ENCODE assay signal across 15 cellular contexts in the genomic region with DNA sequence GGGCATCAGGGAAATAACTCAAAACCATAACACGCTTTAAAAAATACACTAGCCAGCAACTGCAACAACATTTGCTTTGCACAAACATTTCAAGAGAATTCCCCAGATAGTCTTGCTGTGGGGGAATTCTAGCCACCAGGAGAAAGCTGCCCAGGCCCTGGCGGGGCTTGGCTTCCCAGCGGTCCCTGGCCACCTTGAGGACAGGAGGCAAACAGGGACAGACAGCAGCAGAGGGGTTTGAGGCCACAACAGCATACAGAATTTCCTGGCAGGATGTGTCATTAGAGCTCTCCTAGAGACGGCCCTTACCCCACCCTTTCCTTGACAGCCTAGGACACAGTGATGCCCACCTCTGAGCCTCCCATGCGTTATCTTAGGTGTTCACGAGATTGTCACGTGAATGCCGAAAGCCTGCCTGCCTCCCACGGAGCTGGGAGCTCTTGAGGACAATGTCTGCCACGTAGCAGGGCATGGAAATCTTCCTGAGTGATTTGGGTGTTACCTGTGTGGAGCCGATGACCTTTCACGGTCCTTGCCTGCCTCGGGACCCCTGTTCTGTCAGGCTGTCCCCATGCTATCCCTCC.
DNase-seq lines count a peak whose midpoint lies in the region; ATAC-seq and TF ChIP-seq lines count a peak whose summit lies in the region.
"Had no signal": no experiment of that assay in that cellular context is flagged by ENCODE, and none has a peak within 500 bp of the region (broad histone marks: within the 10 kb centered on the region; RNA-seq: fewer than 3 reads in every experiment).

No MANE protein-coding gene starts in this region.

- no CpG with 5 or more reads among the region's 13 CpGs for WGBS in neuronal stem cell (ENCODE audit: extremely low coverage in 2 of 2, insufficient read length in 2 of 2, insufficient replicate concordance in 1 of 2), 2 donors

- peaks cover 16% of the 10 kb centered on the region for H3K27me3 Mint-ChIP-seq in glutamatergic neuron (ENCODE audit: unreplicated experiment)
- H3K27me3 Mint-ChIP-seq in activated CD4-positive, alpha-beta T cell treated with anti-CD3 and anti-CD28 coated beads, Interleukin-2, amount 10 ng/mL, durations not matched to agents 7 days and 5 days = no peaks in the 10 kb centered on the region

- DNase-seq in RWPE2 (ENCODE audit: low spot score) = no peak
- DNase-seq in glutamatergic neuron = no peak
- no peak for DNase-seq in neuronal stem cell (ENCODE audit: low spot score)
- no peak for DNase-seq in activated CD4-positive, alpha-beta T cell treated with anti-CD3 and anti-CD28 coated beads, Interleukin-2, amount 10 ng/mL, durations not matched to agents 7 days and 5 days
- DNase-seq in NCI-H146 treated with DMSO at 0.1 percent for 48 hours (lab: John Stamatoyannopoulos, UW; ENCODE audit: unreplicated experiment) = no peak
- no peak for DNase-seq in AG08395 (ENCODE audit: low spot score)
- DNase-seq: CD4-positive, alpha-beta memory T cell; DMS53; DND-41; EL; H9 had no signal

- H3K14ac ChIP-seq in neuronal stem cell (ENCODE audit: low read length) = no peak overlapping the region

- no peak overlapping the region for H4K8ac ChIP-seq in neuronal stem cell (ENCODE audit: low read depth, low read length)

- no peak overlapping the region for H3K4ac ChIP-seq in neuronal stem cell (ENCODE audit: low read length)

- no peak overlapping the region for H3K9ac ChIP-seq in neuronal stem cell (ENCODE audit: low read depth, low read length, poor library complexity)
- H3K9ac ChIP-seq: BLaER1 had no signal

- H3K4me1 ChIP-seq in HEK293 (ENCODE audit: control insufficient read depth, insufficient read depth, low read length) (no peaks in the 10 kb centered on the region), RWPE2 (ENCODE audit: insufficient read depth, poor library complexity, severe bottlenecking) (no peaks in the 10 kb centered on the region), neuronal stem cell (ENCODE audit: control insufficient read depth in 2 of 2, insufficient read depth in 1 of 2, low read depth in 1 of 2, low read length in 2 of 2) (peaks cover 0 to 9% of the 10 kb centered on the region in 2 donors)

- H3K36me3 ChIP-seq in HEK293 (ENCODE audit: control insufficient read depth in 2 of 2, insufficient read depth in 1 of 2, low read length in 2 of 2) = no peaks in the 10 kb centered on the region
- no peaks in the 10 kb centered on the region for H3K36me3 ChIP-seq in RWPE2 (ENCODE audit: low read depth)
- H3K36me3 ChIP-seq in neuronal stem cell (replicated peaks in 1 of 2; ENCODE audit: control insufficient read depth in 2 of 2, insufficient read depth in 2 of 2, low read length in 2 of 2) = no peaks in the 10 kb centered on the region
- H3K36me3 ChIP-seq: BLaER1 had no signal

- 0 out of 3 replicates have a peak, but pooled peaks have one; percentile 27 for ATAC-seq in RWPE2 (ENCODE audit: low read depth)
- ATAC-seq: GM12878 had no signal

- H3K4me3 ChIP-seq in HEK293 (ENCODE audit: low read depth, low read length) (no peak overlapping the region), RWPE2 (ENCODE audit: severe bottlenecking) (no peak overlapping the region), neuronal stem cell (ENCODE audit: low read length in 2 of 2) (no peak overlapping the region)
- H3K4me3 ChIP-seq: BLaER1, GM12878 had no signal

- CTCF ChIA-PET in HEK293 (lab: Yijun Ruan, JAX) = interaction anchor here (1.3 kb wide), 1 partner anchor 46 kb away, joined by 4 read pairs; no protein-coding TSS in a partner anchor
- CTCF ChIA-PET in activated CD4-positive, alpha-beta T cell treated with anti-CD3 and anti-CD28 coated beads, Interleukin-2, amount 10 ng/mL, durations not matched to agents 7 days and 5 days (lab: Charles Lee) = no interaction called here

- H3K4me2 ChIP-seq in neuronal stem cell (ENCODE audit: insufficient read depth, low read length, poor library complexity, severe bottlenecking) = no peak overlapping the region
- H3K4me2 ChIP-seq: BLaER1 had no signal

- H2BK15ac ChIP-seq in neuronal stem cell (ENCODE audit: low read length) = no peak overlapping the region

- H3K4me1 Mint-ChIP-seq in glutamatergic neuron (ENCODE audit: low read depth, unreplicated experiment) = peaks cover 30% of the 10 kb centered on the region
- no peaks in the 10 kb centered on the region for H3K4me1 Mint-ChIP-seq in activated CD4-positive, alpha-beta T cell treated with anti-CD3 and anti-CD28 coated beads, Interleukin-2, amount 10 ng/mL, durations not matched to agents 7 days and 5 days
- H3K4me1 Mint-ChIP-seq: CD4-positive, alpha-beta memory T cell had no signal

- H3K9me3 ChIP-seq in HEK293 (ENCODE audit: control insufficient read depth, insufficient read depth, low read depth, low read length) (no peaks in the 10 kb centered on the region), RWPE2 (ENCODE audit: severe bottlenecking) (no peaks in the 10 kb centered on the region), neuronal stem cell (replicated peaks in 1 of 2; ENCODE audit: control insufficient read depth in 2 of 2, insufficient read depth in 1 of 2, low read depth in 1 of 2, low read length in 2 of 2) (peaks cover 0 to 5% of the 10 kb centered on the region in 2 donors)
- H3K9me3 ChIP-seq: BLaER1 had no signal

- H3K27me3 ChIP-seq in RWPE2 (ENCODE audit: insufficient read depth, poor library complexity, severe bottlenecking) (peaks cover 12% of the 10 kb centered on the region), neuronal stem cell (ENCODE audit: control insufficient read depth in 3 of 3, insufficient read depth in 3 of 3, low read depth in 1 of 3, low read length in 3 of 3) (peaks cover 0 to 3% (median 0%) of the 10 kb centered on the region in 3 experiments)
- H3K27me3 ChIP-seq: BLaER1 had no signal

- H2BK120ac ChIP-seq in neuronal stem cell (ENCODE audit: low read depth, low read length) = no peak overlapping the region

- no peak overlapping the region for H2BK12ac ChIP-seq in neuronal stem cell (ENCODE audit: low read length)

- no peak overlapping the region for H3K23ac ChIP-seq in neuronal stem cell (ENCODE audit: low read depth, low read length, poor library complexity)

- no peak overlapping the region for H2AFZ ChIP-seq in neuronal stem cell (ENCODE audit: low read length)

- no peak overlapping the region for H3K27ac ChIP-seq in HEK293 (ENCODE audit: extremely low read depth, low read depth, low read length)
- no peak overlapping the region for H3K27ac ChIP-seq in RWPE2 (ENCODE audit: poor library complexity, severe bottlenecking)
- no peak overlapping the region for H3K27ac ChIP-seq in neuronal stem cell (replicated peaks; ENCODE audit: low read length)
- H3K27ac ChIP-seq: BLaER1 had no signal

- TF ChIP-seq CTCF in HEK293 (tag by site-specific recombination; IDR thresholded peaks at IDR 0.05) (no peak), RWPE2 (IDR thresholded peaks at IDR 0.05; ENCODE audit: poor library complexity, severe bottlenecking) (no peak), glutamatergic neuron (IDR thresholded peaks at IDR 0.05; ENCODE audit: partially characterized antibody, unreplicated experiment) (no peak)

- H3K18ac ChIP-seq in neuronal stem cell (ENCODE audit: low read length) = no peak overlapping the region

- peaks cover 19% of the 10 kb centered on the region for H3K36me3 Mint-ChIP-seq in glutamatergic neuron (ENCODE audit: unreplicated experiment)
- H3K36me3 Mint-ChIP-seq in activated CD4-positive, alpha-beta T cell treated with anti-CD3 and anti-CD28 coated beads, Interleukin-2, amount 10 ng/mL, durations not matched to agents 7 days and 5 days (ENCODE audit: low read depth) = no peaks in the 10 kb centered on the region
- H3K36me3 Mint-ChIP-seq: CD14-positive monocyte; CD4-positive, alpha-beta memory T cell had no signal

- peaks cover 37% of the 10 kb centered on the region for H3K9me3 Mint-ChIP-seq in glutamatergic neuron (ENCODE audit: unreplicated experiment)
- H3K9me3 Mint-ChIP-seq in activated CD4-positive, alpha-beta T cell treated with anti-CD3 and anti-CD28 coated beads, Interleukin-2, amount 10 ng/mL, durations not matched to agents 7 days and 5 days = no peaks in the 10 kb centered on the region

- H2BK5ac ChIP-seq in neuronal stem cell (ENCODE audit: low read length) = no peak overlapping the region

- peak overlapping the region; percentile 4 for H2AK5ac ChIP-seq in neuronal stem cell (ENCODE audit: low read depth, low read length)

- H3K4me3 Mint-ChIP-seq in glutamatergic neuron (ENCODE audit: unreplicated experiment) = no peak overlapping the region
- H3K4me3 Mint-ChIP-seq in activated CD4-positive, alpha-beta T cell treated with anti-CD3 and anti-CD28 coated beads, Interleukin-2, amount 10 ng/mL, durations not matched to agents 7 days and 5 days = no peak overlapping the region
- H3K4me3 Mint-ChIP-seq: CD14-positive monocyte; CD4-positive, alpha-beta memory T cell; H9 had no signal

- POLR2A ChIA-PET in HEK293 (lab: Yijun Ruan, JAX) = no interaction called here
- POLR2A ChIA-PET in activated CD4-positive, alpha-beta T cell treated with anti-CD3 and anti-CD28 coated beads, Interleukin-2, amount 10 ng/mL, durations not matched to agents 7 days and 5 days (lab: Charles Lee) = no interaction called here

- peak overlapping the region; percentile 43 for H3K27ac Mint-ChIP-seq in glutamatergic neuron (ENCODE audit: unreplicated experiment)
- H3K27ac Mint-ChIP-seq in activated CD4-positive, alpha-beta T cell treated with anti-CD3 and anti-CD28 coated beads, Interleukin-2, amount 10 ng/mL, durations not matched to agents 7 days and 5 days = no peak overlapping the region
- H3K27ac Mint-ChIP-seq: CD14-positive monocyte; CD4-positive, alpha-beta memory T cell; H9 had no signal

- H3K79me1 ChIP-seq in neuronal stem cell (ENCODE audit: low read depth, low read length) = no peaks in the 10 kb centered on the region

- no peak overlapping the region for H4K91ac ChIP-seq in neuronal stem cell (ENCODE audit: low read depth, low read length, poor library complexity)

TF ChIP-seq in HEK293, 187 proteins besides CTCF, POLR2A, EP300 and RAD21:
- TF ChIP-seq GLIS1 (tag by site-specific recombination; IDR thresholded peaks at IDR 0.05) (peak; percentile 77), ZNF449 (tag by site-specific recombination; IDR thresholded peaks at IDR 0.05) (peak; percentile 75), ZNF146 (tag by site-specific recombination; IDR thresholded peaks at IDR 0.05) (no peak)
